ENCODE assay signal across 8 cellular contexts in the genomic region with DNA sequence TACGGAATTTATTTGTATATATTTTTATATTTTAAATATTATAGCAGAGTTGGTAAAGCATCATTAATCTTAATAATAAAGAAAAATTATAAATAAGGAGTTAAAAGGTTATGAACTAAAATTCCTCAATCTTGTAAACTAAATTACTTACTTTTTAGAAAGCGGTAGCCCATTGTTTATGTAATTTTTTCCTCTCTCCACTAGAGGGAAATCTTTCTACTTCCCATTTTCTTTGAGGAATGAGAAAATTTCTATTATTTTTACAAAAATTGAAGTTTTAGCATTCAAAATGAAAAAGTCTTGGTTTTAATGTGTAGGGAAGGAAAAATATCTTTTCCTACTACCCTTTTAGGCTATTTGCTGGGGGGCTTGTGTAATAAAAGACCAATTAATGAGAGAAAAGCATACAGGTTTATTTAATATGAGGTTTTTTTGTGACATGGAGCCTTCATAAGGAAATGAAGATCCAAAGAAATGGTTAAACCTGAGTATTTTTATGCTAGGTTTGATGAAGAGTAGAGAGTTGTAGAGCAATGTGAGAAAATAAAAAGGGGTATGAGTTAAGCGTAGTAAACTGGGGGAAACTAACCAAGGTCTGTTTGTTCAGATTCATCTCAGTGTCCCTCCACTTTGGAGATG.
DNase-seq lines count a peak whose midpoint lies in the region; ATAC-seq, FAIRE-seq and TF ChIP-seq lines count a peak whose summit lies in the region.

No MANE protein-coding gene starts in this region.

- no peak overlapping the region for H3K4me3 Mint-ChIP-seq in activated CD4-positive, alpha-beta T cell treated with anti-CD3 and anti-CD28 coated beads, Interleukin-2, amount 10 ng/mL, durations not matched to agents 24 days and 14 days

- no peaks in the 10 kb centered on the region for H3K27me3 ChIP-seq in foreskin keratinocyte

- no peaks in the 10 kb centered on the region for H3K4me1 ChIP-seq in A549
- H3K4me1 ChIP-seq in foreskin keratinocyte: no peaks in the 10 kb centered on the region

- no peak for ATAC-seq in A549
- ATAC-seq in foreskin keratinocyte: no peak
- no peak for ATAC-seq in HG02763 (IDR thresholded peaks at IDR 0.05; ENCODE audit: unreplicated experiment)
- no peak for ATAC-seq in left colon

- peaks cover 8% of the 10 kb centered on the region for H3K4me1 Mint-ChIP-seq in activated CD4-positive, alpha-beta T cell treated with anti-CD3 and anti-CD28 coated beads, Interleukin-2, amount 10 ng/mL, durations not matched to agents 24 days and 14 days

- WGBS in A549 (ENCODE audit: missing lambda C conversion rate): 83% methylated on average over 3 of the region's 3 CpGs

- POLR2A ChIA-PET in A549 (lab: Yijun Ruan, JAX) (no interaction called here), RWPE1 (lab: Yijun Ruan, JAX; ENCODE audit: low non-redundant PET) (no interaction called here)

- DNase-seq in A549 (ENCODE audit: low read depth in 1 of 2, low spot score in 1 of 2) (peak in 1 of 2 experiments; percentile 3), RWPE1 (ENCODE audit: low spot score) (no peak), foreskin keratinocyte (no peak), left colon (no peak), NCI-H774 (lab: John Stamatoyannopoulos, UW) (no peak)
- no peak for DNase-seq in activated CD4-positive, alpha-beta T cell treated with anti-CD3 and anti-CD28 coated beads, Interleukin-2, amount 10 ng/mL, durations not matched to agents 24 days and 14 days

- no peak for TF ChIP-seq EP300 in A549 (IDR thresholded peaks at IDR 0.05)

- no peak overlapping the region for H3K4me3 ChIP-seq in A549

- intact Hi-C loops in left colon (cut with DNase I, micrococcal nuclease): no loop called here
- intact Hi-C loops in activated CD4-positive, alpha-beta T cell treated with anti-CD3 and anti-CD28 coated beads, Interleukin-2, amount 10 ng/mL, durations not matched to agents 24 days and 14 days (cut with micrococcal nuclease): loop anchor here (1.0 to 10.0 kb wide), 3 partner anchors 267 to 408 kb away; no protein-coding TSS in a partner anchor

- H3K27ac ChIP-seq in A549 (no peak overlapping the region), RWPE1 (no peak overlapping the region), foreskin keratinocyte (no peak overlapping the region)

- no peak for TF ChIP-seq POLR2A in A549 (IDR thresholded peaks at IDR 0.05; ENCODE audit: low read length)

- FAIRE-seq in A549 (lab: Jason Lieb, UNC): no peak

- no peaks in the 10 kb centered on the region for H3K27me3 Mint-ChIP-seq in activated CD4-positive, alpha-beta T cell treated with anti-CD3 and anti-CD28 coated beads, Interleukin-2, amount 10 ng/mL, durations not matched to agents 24 days and 14 days

- H3K4me2 ChIP-seq in A549: no peak overlapping the region

- no peaks in the 10 kb centered on the region for H3K9me3 ChIP-seq in A549

- H3K36me3 Mint-ChIP-seq in activated CD4-positive, alpha-beta T cell treated with anti-CD3 and anti-CD28 coated beads, Interleukin-2, amount 10 ng/mL, durations not matched to agents 24 days and 14 days (ENCODE audit: low read depth): peaks cover 24% of the 10 kb centered on the region

- TF ChIP-seq CTCF in A549 (IDR thresholded peaks at IDR 0.05) (peak; percentile 37; the same call in 2 of the 3 replicates), GM12874 (IDR thresholded peaks at IDR 0.05; ENCODE audit: insufficient read depth, low read depth, low read length) (0 out of 2 replicates have a peak, but pooled peaks have one; percentile 3), RWPE1 (conservative IDR thresholded peaks at IDR 0.05; ENCODE audit: low read depth) (peak; percentile 50), foreskin keratinocyte (conservative IDR thresholded peaks at IDR 0.05) (peak; percentile 61)

- TF ChIP-seq RAD21 in A549 (conservative IDR thresholded peaks at IDR 0.05 in 1 of 2, IDR thresholded peaks at IDR 0.05 in 1 of 2): peak in 1 of 2 experiments; percentile 35; a peak in 3 of 5 replicates

- CTCF ChIA-PET in A549 (lab: Yijun Ruan, JAX): no interaction called here
- CTCF ChIA-PET in RWPE1 (lab: Yijun Ruan, JAX): interaction anchor here (0.6 to 0.7 kb wide), 2 partner anchors 32 to 51 kb away, joined by 3 to 4 read pairs; no protein-coding TSS in a partner anchor

- no peaks in the 10 kb centered on the region for H3K9me3 Mint-ChIP-seq in activated CD4-positive, alpha-beta T cell treated with anti-CD3 and anti-CD28 coated beads, Interleukin-2, amount 10 ng/mL, durations not matched to agents 24 days and 14 days

- H3K27ac Mint-ChIP-seq in activated CD4-positive, alpha-beta T cell treated with anti-CD3 and anti-CD28 coated beads, Interleukin-2, amount 10 ng/mL, durations not matched to agents 24 days and 14 days: no peak overlapping the region

TF ChIP-seq in A549, 52 proteins besides CTCF, POLR2A, EP300 and RAD21:
- TF ChIP-seq SMC3 (IDR thresholded peaks at IDR 0.05) (peak; percentile 40; the same call in 1 of the 3 replicates), FOSL2 (IDR thresholded peaks at IDR 0.05) (no peak), FOSL2 (CRISPR knock-in tag; IDR thresholded peaks at IDR 0.05) (no peak)

Comparison
In these comparisons a context has a peak if more than half of its experiments do, and no peak if none do; other contexts are left out.
1. CTCF ChIP-seq: peak in every context shown above with its lines; median percentile 61 in foreskin keratinocyte; 50 in RWPE1; 37 in A549; 3 in GM12874.